8 cellular contexts compared by ENCODE assay signal in genomic region chr18:13003466-13003896, GRCh38. TPM values are rescaled to one million over a fixed set of nuclear protein-coding genes. Genes with fewer than 3 reads are reported as not detected.
DNase-seq lines count a peak whose midpoint lies in the region; ATAC-seq, FAIRE-seq and TF ChIP-seq lines count a peak whose summit lies in the region.

No MANE protein-coding gene starts in this region.

- no TSS peak for BruUV-seq in K562 (replicated peaks; lab: Mats Ljungman, UMichigan)

- no peak for TF ChIP-seq POLR2A in GM12892 (IDR thresholded peaks at IDR 0.05; ENCODE audit: low read depth, low read length)
- no peak for TF ChIP-seq POLR2A in NB4 (IDR thresholded peaks at IDR 0.05; ENCODE audit: extremely low read depth, insufficient read length)
- TF ChIP-seq POLR2A in K562 (conservative IDR thresholded peaks at IDR 0.05), result no peak

- DNase-seq in AG10803 (ENCODE audit: low read depth), result peak; percentile 73
- no peak for DNase-seq in GM12892 (ENCODE audit: insufficient read length)
- DNase-seq in NB4 (ENCODE audit: low read depth), result peak; percentile 80
- peak; percentile 44 to 79 (median 58) for DNase-seq in K562 (ENCODE audit: extremely low read depth in 1 of 4, low spot score in 3 of 4)
- DNase-seq in left kidney (ENCODE audit: low read depth, low spot score), result peak; percentile 76
- DNase-seq in NCI-H2081 treated with DMSO at 0.1 percent for 48 hours (lab: John Stamatoyannopoulos, UW), result no peak

- no peak overlapping the region for H3K9ac ChIP-seq in K562 (ENCODE audit: insufficient read depth in 1 of 2, low read depth in 2 of 2, low read length in 2 of 2)

- FAIRE-seq in GM12892 (lab: Jason Lieb, UNC), result peak; percentile 50
- FAIRE-seq in K562 (lab: Jason Lieb, UNC), result peak; percentile 79

- no peaks in the 10 kb centered on the region for H3K27me3 ChIP-seq in K562 (ENCODE audit: control insufficient read depth in 2 of 2, insufficient read depth in 2 of 2, low read length in 2 of 2)

- no peaks in the 10 kb centered on the region; a peak in 2 of 5 replicates for H3K4me1 ChIP-seq in K562 (replicated peaks in 1 of 2; ENCODE audit: control insufficient read depth in 2 of 2, insufficient read depth in 2 of 2, low read length in 2 of 2)

- TF ChIP-seq CTCF in AG10803 (conservative IDR thresholded peaks at IDR 0.05; ENCODE audit: low read length) (peak; percentile 69), NB4 (IDR thresholded peaks at IDR 0.05; ENCODE audit: low read depth, low read length) (peak; percentile 53), K562 (IDR thresholded peaks at IDR 0.05 in 2 of 3, conservative IDR thresholded peaks at IDR 0.05 in 1 of 3; ENCODE audit: insufficient read depth in 2 of 3, low read depth in 1 of 3, low read length in 3 of 3) (peak; percentile 46 to 71 (median 63))

- no peak for TF ChIP-seq EP300 in K562 (IDR thresholded peaks at IDR 0.05; ENCODE audit: low read length)

- peak in 1 of 2 experiments; percentile 28; a peak in 2 of 4 replicates for TF ChIP-seq RAD21 in K562 (CRISPR knock-in tag; conservative IDR thresholded peaks at IDR 0.05 in 1 of 2, IDR thresholded peaks at IDR 0.05 in 1 of 2)

- H3K9me1 ChIP-seq in K562 (ENCODE audit: control insufficient read depth, insufficient read depth, low read length), result peaks cover 1% of the 10 kb centered on the region

- POLR2A ChIA-PET in K562 (lab: Yijun Ruan, JAX), result no interaction called here

- H3K4me2 ChIP-seq in K562 (ENCODE audit: insufficient read depth, low read length), result no peak overlapping the region

- 63% methylated on average over 6 of the region's 7 CpGs for WGBS in K562 (ENCODE audit: insufficient coverage, low coverage, missing lambda C conversion rate)

- in situ Hi-C loops in K562 (cut with MboI), result no loop called here

- H3K4me3 ChIP-seq in AG10803 (ENCODE audit: low read length), result no peak overlapping the region
- no peak overlapping the region for H3K4me3 ChIP-seq in NB4 (ENCODE audit: low read depth, low read length)
- no peak overlapping the region for H3K4me3 ChIP-seq in K562

- no peak overlapping the region for H2AFZ ChIP-seq in K562 (ENCODE audit: low read depth, low read length)

- H3K36me3 ChIP-seq in K562 (ENCODE audit: control insufficient read depth, insufficient read depth, low read length), result peaks cover 93% of the 10 kb centered on the region

- ATAC-seq in K562, result peak; percentile 97
- ATAC-seq in HG03280 (IDR thresholded peaks at IDR 0.05; ENCODE audit: unreplicated experiment), result no peak
- no peak for ATAC-seq in HG03159 (IDR thresholded peaks at IDR 0.05; ENCODE audit: unreplicated experiment)

- H3K9me3 ChIP-seq in K562 (replicated peaks; ENCODE audit: control insufficient read depth, insufficient read depth, low read depth, low read length), result no peaks in the 10 kb centered on the region

- intact Hi-C loops in K562 (cut with micrococcal nuclease), result loop anchor here (10.0 kb wide), 1 partner anchor 151 kb away; no protein-coding TSS in a partner anchor

- H3K27ac ChIP-seq in K562 (ENCODE audit: extremely low read depth, low read depth, low read length), result no peak overlapping the region

- CTCF ChIA-PET in K562 (lab: Yijun Ruan, JAX; ENCODE audit: low intra/inter-chr PET ratio), result no interaction called here

- H4K20me1 ChIP-seq in K562 (replicated peaks; ENCODE audit: control insufficient read depth, insufficient read depth, low read length), result peaks cover 16% of the 10 kb centered on the region; the same call in 1 of the 2 replicates

- peaks cover 76% of the 10 kb centered on the region for H3K79me2 ChIP-seq in K562 (ENCODE audit: control insufficient read depth, insufficient read depth, low read length)

TF ChIP-seq in K562, 482 proteins besides CTCF, POLR2A, EP300 and RAD21 (continues in another document):
- TF ChIP-seq MAX (CRISPR knock-in tag; IDR thresholded peaks at IDR 0.05) (peak; percentile 50; the same call in 1 of the 2 replicates), TCF7 (IDR thresholded peaks at IDR 0.05; ENCODE audit: borderline replicate concordance) (no peak), ZNF41 (CRISPR knock-in tag; conservative IDR thresholded peaks at IDR 0.05) (no peak), ZBTB33 (CRISPR knock-in tag; IDR thresholded peaks at IDR 0.05) (peak; percentile 64; the same call in 1 of the 2 replicates), SIN3A (IDR thresholded peaks at IDR 0.05; ENCODE audit: borderline replicate concordance in 2 of 2, control insufficient read depth in 1 of 2, low read depth in 2 of 2, low read length in 2 of 2) (0 out of 4 replicates have a peak, but pooled peaks of 1 of the 2 experiments have one; percentile 27), CREB3 (tag; conservative IDR thresholded peaks at IDR 0.05; ENCODE audit: low read depth) (no peak), ZNF384 (IDR thresholded peaks at IDR 0.05; ENCODE audit: low read depth, low read length) (peak; percentile 88)

RNA-seq across cellular contexts. Expression of gene CEP192, which starts 12.3 kb away (rescaled TPM):
- polyA plus RNA-seq in GM12892 (2012; ENCODE audit: missing spikeins), result 22.6 TPM
- 63.0 and 175 TPM in 2 replicates for total RNA-seq in K562 (2011; cell fraction: chromatin; rRNA removed; ENCODE audit: low replicate concordance)
- 44.0 and 64.6 TPM in 2 replicates for total RNA-seq in K562 (2011; cell fraction: nucleolus; rRNA removed)
- 59.5 and 69.4 TPM in 2 replicates for total RNA-seq in K562 (2011; cell fraction: nucleoplasm; rRNA removed)
- 27.5 and 31.3 TPM in 2 replicates for total RNA-seq in K562 (2014; rRNA removed)
- 45.9 and 47.3 TPM in 2 replicates for total RNA-seq in K562 (2014; rRNA removed; fragmentation: Illumina TruSeq; extraction: Trizol)
- 45.1 and 48.0 TPM in 2 replicates for total RNA-seq in K562 (2015; rRNA removed; fragmentation: Illumina TruSeq; extraction: Trizol)
- 35.8 and 41.6 TPM in 2 replicates for total RNA-seq in K562 (2021)
- 51.9 and 54.4 TPM in 2 replicates for polyA plus RNA-seq in K562 (2011; rRNA removed)
- polyA plus RNA-seq in K562 (2011; cell fraction: cytosol; rRNA removed), result 16.3 and 30.9 TPM in 2 replicates
- 67.0 and 100 TPM in 2 replicates for polyA plus RNA-seq in K562 (2011; cell fraction: nucleus; rRNA removed)
- 23.2 and 25.4 TPM in 2 replicates for polyA plus RNA-seq in K562 (2012)
- 30.7 and 37.9 TPM in 2 replicates for polyA plus RNA-seq in K562 (2014; fragmentation: Illumina TruSeq; extraction: Trizol)
- 10 to 100 TPM; 14.4 to 30.5 TPM for polyA plus RNA-seq in K562 (2014; fragmentation: Nextera tagmentation; extraction: Ambion mirVana)
- polyA plus RNA-seq in K562 (2014; rRNA removed), result 30.9 and 34.9 TPM in 2 replicates
- polyA minus RNA-seq in K562 (2011; rRNA and poly(A)+ RNA removed), result 109 and 127 TPM in 2 replicates
- 34.9 and 45.1 TPM in 2 replicates for polyA minus RNA-seq in K562 (2011; cell fraction: cytosol; rRNA and poly(A)+ RNA removed)
- polyA minus RNA-seq in K562 (2011; cell fraction: nucleus; rRNA and poly(A)+ RNA removed), result 63.0 and 107 TPM in 2 replicates

RNA-seq across cellular contexts. Expression of gene SEH1L, which starts 55.7 kb away (rescaled TPM):
- 40.2 TPM for polyA plus RNA-seq in GM12892 (2012; ENCODE audit: missing spikeins)
- total RNA-seq in K562 (2011; cell fraction: chromatin; rRNA removed; ENCODE audit: low replicate concordance), result 114 and 160 TPM in 2 replicates
- total RNA-seq in K562 (2011; cell fraction: nucleolus; rRNA removed), result 43.2 and 44.6 TPM in 2 replicates
- 87.4 and 134 TPM in 2 replicates for total RNA-seq in K562 (2011; cell fraction: nucleoplasm; rRNA removed)
- total RNA-seq in K562 (2014; rRNA removed) (59.9 and 62.2 TPM in 2 replicates), K562 (2014; rRNA removed; fragmentation: Illumina TruSeq; extraction: Trizol) (111 and 119 TPM in 2 replicates), K562 (2015; rRNA removed; fragmentation: Illumina TruSeq; extraction: Trizol) (90.9 and 94.8 TPM in 2 replicates), K562 (2021) (147 and 148 TPM in 2 replicates)
- polyA plus RNA-seq in K562 (2011; rRNA removed) (124 and 180 TPM in 2 replicates), K562 (2014; fragmentation: Illumina TruSeq; extraction: Trizol) (88.3 and 108 TPM in 2 replicates), K562 (2014; fragmentation: Nextera tagmentation; extraction: Ambion mirVana) (100 to 1,000 TPM in 1 of 2 experiments, 10 to 100 TPM in 1; 83.6 to 108 TPM), K562 (2014; rRNA removed) (73.1 and 79.0 TPM in 2 replicates)
- polyA plus RNA-seq in K562 (2011; cell fraction: cytosol; rRNA removed), result 106 and 107 TPM in 2 replicates
- polyA plus RNA-seq in K562 (2011; cell fraction: nucleus; rRNA removed), result 62.3 and 70.7 TPM in 2 replicates
- 36.1 and 73.0 TPM in 2 replicates for polyA plus RNA-seq in K562 (2012)
- 296 and 323 TPM in 2 replicates for polyA minus RNA-seq in K562 (2011; rRNA and poly(A)+ RNA removed)
- polyA minus RNA-seq in K562 (2011; cell fraction: cytosol; rRNA and poly(A)+ RNA removed), result 95.3 and 113 TPM in 2 replicates
- 32.3 and 57.8 TPM in 2 replicates for polyA minus RNA-seq in K562 (2011; cell fraction: nucleus; rRNA and poly(A)+ RNA removed)

Comparison
In these comparisons a context has a peak if more than half of its experiments do, and no peak if none do; other contexts are left out.
1. DNase-seq: peak in AG10803 (single experiment), NB4 (single experiment), K562 (4 of 4) and left kidney (single experiment); none in GM12892 (single experiment) and NCI-H2081 treated with DMSO at 0.1 percent for 48 hours (single experiment).
2. Peak in every context shown above with its lines, with median percentiles within 50 percentile points of each other: CTCF ChIP-seq.